8 cellular contexts compared by ENCODE assay signal in genomic region chr5:15500326-15500958, GRCh38. TPM values are rescaled to one million over a fixed set of nuclear protein-coding genes. Genes with fewer than 3 reads are reported as not detected.
DNase-seq lines count a peak whose midpoint lies in the region; TF ChIP-seq lines count a peak whose summit lies in the region.

No MANE protein-coding gene starts in this region.

- no TSS peak for BruUV-seq in A673 (replicated peaks; lab: Mats Ljungman, UMichigan)

- H3K27ac ChIP-seq in A673 (ENCODE audit: low read depth, low read length, poor library complexity, severe bottlenecking): no peak overlapping the region
- peak overlapping the region; percentile 20 for H3K27ac ChIP-seq in duodenal mucosa (ENCODE audit: low read depth, low read length)
- peak overlapping the region; percentile 83 to 90 (median 86) for H3K27ac ChIP-seq in transverse colon

- TF ChIP-seq CTCF in A673 (conservative IDR thresholded peaks at IDR 0.05; ENCODE audit: low read depth, low read length) (no peak), lower leg skin (IDR thresholded peaks at IDR 0.05) (no peak), transverse colon (IDR thresholded peaks at IDR 0.05) (no peak)

- H3K4me3 ChIP-seq in A673 (ENCODE audit: low read depth, low read length, poor library complexity, severe bottlenecking) (peak overlapping the region; percentile 56), duodenal mucosa (ENCODE audit: low read depth in 1 of 2, low read length in 2 of 2) (peak overlapping the region; percentile 52 to 71), lower leg skin (ENCODE audit: low read depth, poor library complexity, severe bottlenecking) (peak overlapping the region; percentile 49), transverse colon (peak overlapping the region; percentile 53 to 72 (median 59))

- 2 to 4% methylated on average over 16 of the region's 61 CpGs for WGBS in lower leg skin, 2 donors
- WGBS in transverse colon (ENCODE audit: low coverage in 1 of 2), 2 donors: 11% methylated on average over 37 of the region's 61 CpGs; no CpG with 5 or more reads in 1 of the 2 donors

- H3K36me3 ChIP-seq in A673 (ENCODE audit: insufficient read depth, low read length, poor library complexity, severe bottlenecking) (no peaks in the 10 kb centered on the region), duodenal mucosa (ENCODE audit: control insufficient read depth in 1 of 2, insufficient read depth in 2 of 2, low read length in 2 of 2) (no peaks in the 10 kb centered on the region), transverse colon (no peaks in the 10 kb centered on the region)

- TF ChIP-seq POLR2A in lower leg skin (IDR thresholded peaks at IDR 0.05) (no peak), transverse colon (IDR thresholded peaks at IDR 0.05) (no peak)

- in situ Hi-C loops in transverse colon (cut with MboI; ENCODE audit: low pct_ligation_motif_present in 1 of 4, low pct_unique_long_range_greater_than_20kb in 1 of 4, low sequenced_read_pairs in 3 of 4): no loop called here

- peak overlapping the region; percentile 34 to 42 for H3K9ac ChIP-seq in duodenal mucosa (ENCODE audit: low read depth in 1 of 2, low read length in 2 of 2)

- DNase-seq in A673 (ENCODE audit: low spot score): peak; percentile 38
- DNase-seq in HK-2 (ENCODE audit: unreplicated experiment): peak; percentile 7
- peak; percentile 40 to 92 for DNase-seq in lower leg skin (ENCODE audit: low spot score in 2 of 2)
- DNase-seq in transverse colon: peak; percentile 20
- DNase-seq in activated naive CD4-positive, alpha-beta T cell treated with Interleukin-2 at 50 U/mL for 16 hours: no peak
- DNase-seq in activated CD4-positive, alpha-beta T cell treated with anti-CD3 and anti-CD28 coated beads for 1 hour: no peak
- DNase-seq in NCI-H345 (lab: John Stamatoyannopoulos, UW): no peak

- no peaks in the 10 kb centered on the region for H3K9me3 ChIP-seq in A673 (ENCODE audit: low read depth, low read length, poor library complexity, severe bottlenecking)
- no peaks in the 10 kb centered on the region for H3K9me3 ChIP-seq in duodenal mucosa (ENCODE audit: control insufficient read depth in 1 of 2, low read length in 2 of 2)
- no peaks in the 10 kb centered on the region for H3K9me3 ChIP-seq in transverse colon

- CTCF ChIA-PET in A673 (lab: Charles Lee): no interaction called here

- H3K4me1 ChIP-seq in A673 (ENCODE audit: insufficient read depth, low read length, poor library complexity, severe bottlenecking): no peaks in the 10 kb centered on the region
- no peaks in the 10 kb centered on the region for H3K4me1 ChIP-seq in duodenal mucosa (ENCODE audit: control insufficient read depth in 1 of 2, insufficient read depth in 2 of 2, low read length in 2 of 2)
- peaks cover 0 to 10% (median 4%) of the 10 kb centered on the region in 4 donors for H3K4me1 ChIP-seq in transverse colon

- H3K27me3 ChIP-seq in A673 (replicated peaks; ENCODE audit: insufficient read depth, low read depth, low read length, poor library complexity): peaks cover 15% of the 10 kb centered on the region
- peaks cover 3 to 9% of the 10 kb centered on the region in 2 donors for H3K27me3 ChIP-seq in duodenal mucosa (ENCODE audit: control insufficient read depth in 1 of 2, insufficient read depth in 2 of 2, low read length in 2 of 2)
- peaks cover 29% of the 10 kb centered on the region for H3K27me3 ChIP-seq in transverse colon

- TF ChIP-seq EP300 in transverse colon (IDR thresholded peaks at IDR 0.05; ENCODE audit: low read depth): no peak

- intact Hi-C loops in A673 (cut with micrococcal nuclease; ENCODE audit: unreplicated experiment): no loop called here
- intact Hi-C loops in lower leg skin (cut with DNase I; ENCODE audit: low total_unique reads): no loop called here
- intact Hi-C loops in transverse colon (cut with DNase I; ENCODE audit: low total_unique reads): no loop called here

- POLR2A ChIA-PET in A673 (lab: Charles Lee; ENCODE audit: low non-redundant PET): no interaction called here

RNA-seq across cellular contexts. Expression of gene FBXL7, which starts 0.5 kb away (rescaled TPM):
- 5.9 and 6.6 TPM in 2 replicates for total RNA-seq in A673 (2021)
- total RNA-seq in lower leg skin: 1 to 10 TPM; 2.0 to 6.8 (median 3.9) TPM
- 10 to 100 TPM in 1 of 4 donors, 1 to 10 TPM in 3; 5.7 to 47.4 (median 6.3) TPM for total RNA-seq in transverse colon

Comparison
In these comparisons a context has a peak if more than half of its experiments do, and no peak if none do; other contexts are left out.
1. DNase-seq: peak in A673 (single experiment), HK-2 (single experiment), lower leg skin (2 of 2) and transverse colon (single experiment); none in activated naive CD4-positive, alpha-beta T cell treated with Interleukin-2 at 50 U/mL for 16 hours (single experiment), activated CD4-positive, alpha-beta T cell treated with anti-CD3 and anti-CD28 coated beads for 1 hour (single experiment) and NCI-H345 (single experiment).
2. Peak in every context shown above with its lines, with median percentiles within 50 percentile points of each other: H3K4me3 ChIP-seq.